ENCODE assay signal across 24 cellular contexts in the genomic region with DNA sequence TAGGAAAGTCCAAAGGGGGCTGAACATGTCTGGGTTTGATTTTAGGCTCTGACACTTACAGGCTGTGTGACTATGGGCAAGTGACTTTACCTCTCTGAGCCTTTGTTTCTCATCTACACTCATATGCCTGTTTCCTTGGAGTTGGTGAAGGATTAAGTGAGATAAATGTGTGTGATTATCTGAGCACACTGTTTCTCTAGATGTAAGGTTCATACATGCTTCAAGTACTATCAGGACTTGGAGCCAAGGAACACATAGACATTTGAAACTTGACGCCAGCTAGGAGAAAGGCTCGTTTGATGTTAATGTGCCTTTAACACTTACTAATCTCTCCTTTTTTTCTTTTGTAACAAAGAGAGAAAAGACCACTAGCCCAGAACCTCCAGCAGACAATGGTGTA. TPM values are rescaled to one million over a fixed set of nuclear protein-coding genes. Genes with fewer than 3 reads are reported as not detected.
DNase-seq lines count a peak whose midpoint lies in the region; ATAC-seq, FAIRE-seq and TF ChIP-seq lines count a peak whose summit lies in the region.
"Had no signal": no experiment of that assay in that cellular context is flagged by ENCODE, and none has a peak within 500 bp of the region (broad histone marks: within the 10 kb centered on the region; RNA-seq: fewer than 3 reads in every experiment).

No MANE protein-coding gene starts in this region.

- H3K36me3 Mint-ChIP-seq in WTC11 (no peaks in the 10 kb centered on the region), endodermal cell (ENCODE audit: low read depth) (no peaks in the 10 kb centered on the region)
- H3K36me3 Mint-ChIP-seq: CD4-positive, CD25-positive, alpha-beta regulatory T cell had no signal

- peaks cover 74% of the 10 kb centered on the region for H3K4me1 ChIP-seq in BLaER1
- peaks cover 3% of the 10 kb centered on the region for H3K4me1 ChIP-seq in endodermal cell (ENCODE audit: control insufficient read depth, insufficient read depth, low read length)

- H3K36me3 ChIP-seq in BLaER1: no peaks in the 10 kb centered on the region
- H3K36me3 ChIP-seq in endodermal cell (ENCODE audit: control insufficient read depth, insufficient read depth, low read length): no peaks in the 10 kb centered on the region
- H3K36me3 ChIP-seq: SJCRH30 had no signal

- 44% methylated on average over 2 of the region's 2 CpGs; no CpG with 5 or more reads in 1 of the 2 experiments for WGBS in endodermal cell (ENCODE audit: insufficient coverage in 1 of 2, insufficient read length in 1 of 2), 2 experiments

- H3K4me1 Mint-ChIP-seq in WTC11 (peaks cover 39% of the 10 kb centered on the region), endodermal cell (peaks cover 20% of the 10 kb centered on the region)

- H3K4me3 Mint-ChIP-seq in WTC11 (no peak overlapping the region), endodermal cell (no peak overlapping the region)
- H3K4me3 Mint-ChIP-seq: T-helper 1 cell treated with Interleukin-12 subunit alpha and Interleukin-12 subunit beta and Interleukin-4 antibody, amounts not matched to agents 30 μg/mL and 1 μg/mL, for 36 hours had no signal

- H3K27me3 ChIP-seq in BLaER1 (no peaks in the 10 kb centered on the region), endodermal cell (ENCODE audit: control insufficient read depth, insufficient read depth, low read length, poor library complexity, severe bottlenecking) (no peaks in the 10 kb centered on the region)
- H3K27me3 ChIP-seq: SJCRH30 had no signal

- H3K4me3 ChIP-seq in BLaER1 (no peak overlapping the region), endodermal cell (ENCODE audit: low read length) (no peak overlapping the region)
- H3K4me3 ChIP-seq: SJCRH30 had no signal

- CTCF ChIA-PET in WTC11 (lab: Charles Lee): interaction anchor here (0.6 kb wide), 1 partner anchor 14 kb away, joined by 3 read pairs; no protein-coding TSS in a partner anchor

- H3K27ac ChIP-seq in BLaER1 (peak overlapping the region; percentile 94), endodermal cell (ENCODE audit: low read depth, low read length) (no peak overlapping the region)
- H3K27ac ChIP-seq: SJCRH30 had no signal

- H3K9me3 Mint-ChIP-seq in WTC11: no peaks in the 10 kb centered on the region
- no peaks in the 10 kb centered on the region for H3K9me3 Mint-ChIP-seq in endodermal cell
- H3K9me3 Mint-ChIP-seq: T-helper 1 cell treated with Interleukin-12 subunit alpha and Interleukin-12 subunit beta and Interleukin-4 antibody, amounts not matched to agents 30 μg/mL and 1 μg/mL, for 36 hours had no signal

- DNase-seq in GM12891 (ENCODE audit: insufficient read length, low spot score): no peak
- DNase-seq in WTC11 (ENCODE audit: low spot score): no peak
- no peak for DNase-seq in endodermal cell
- DNase-seq in NCI-H1694 treated with DMSO at 0.1 percent for 48 hours (lab: John Stamatoyannopoulos, UW): no peak
- DNase-seq in cortex of kidney (lab: John Stamatoyannopoulos, UW): no peak
- DNase-seq: AML-193; CD4-positive, CD25-positive, alpha-beta regulatory T cell; COR-L47; DMS 273 treated with DMSO at 0.1 percent for 48 hours; DND-41; Karpas-422; NCI-H1417 treated with DMSO at 0.1 percent for 48 hours; NCI-H2029 treated with DMSO at 0.1 percent for 48 hours; NCI-H226; NCI-H524; NCI-H82; SJCRH30 had no signal

- no peak for ATAC-seq in WTC11
- ATAC-seq in HG02642 (IDR thresholded peaks at IDR 0.05; ENCODE audit: poor library complexity, unreplicated experiment): no peak
- ATAC-seq: HCT116, Panc1 had no signal

- POLR2A ChIA-PET in WTC11 (lab: Charles Lee): interaction anchor here (0.9 to 1.2 kb wide), 2 partner anchors 9 to 19 kb away, joined by 3 read pairs; no protein-coding TSS in a partner anchor

- no peak for TF ChIP-seq POLR2A in GM12891 (IDR thresholded peaks at IDR 0.05; ENCODE audit: low read depth, low read length)

- H3K9ac ChIP-seq in BLaER1: no peak overlapping the region; the same call in 1 of the 2 replicates
- no peak overlapping the region for H3K9ac ChIP-seq in endodermal cell (ENCODE audit: extremely low read depth, low read length, poor library complexity, severe bottlenecking)

- H3K27ac Mint-ChIP-seq in WTC11 (no peak overlapping the region), endodermal cell (peak overlapping the region; percentile 26)
- H3K27ac Mint-ChIP-seq: CD4-positive, CD25-positive, alpha-beta regulatory T cell; T-helper 1 cell treated with Interleukin-12 subunit alpha and Interleukin-12 subunit beta and Interleukin-4 antibody, amounts not matched to agents 30 μg/mL and 1 μg/mL, for 36 hours had no signal

- H4K20me1 ChIP-seq in BLaER1: no peaks in the 10 kb centered on the region

- no peak for TF ChIP-seq CTCF in WTC11 (IDR thresholded peaks at IDR 0.05)
- no peak for TF ChIP-seq CTCF in endodermal cell (conservative IDR thresholded peaks at IDR 0.05)

- H3K27me3 Mint-ChIP-seq in WTC11 (ENCODE audit: low read depth): peaks cover 40% of the 10 kb centered on the region
- H3K27me3 Mint-ChIP-seq in endodermal cell (ENCODE audit: insufficient read depth): peaks cover 2% of the 10 kb centered on the region
- H3K27me3 Mint-ChIP-seq: CD4-positive, CD25-positive, alpha-beta regulatory T cell had no signal

- no peak overlapping the region for H3K4me2 ChIP-seq in BLaER1

- peak; percentile 16 for FAIRE-seq in GM12891 (lab: Jason Lieb, UNC)

- H3K9me3 ChIP-seq in BLaER1 (no peaks in the 10 kb centered on the region), endodermal cell (ENCODE audit: control insufficient read depth, low read length) (no peaks in the 10 kb centered on the region)
- H3K9me3 ChIP-seq: SJCRH30 had no signal

TF ChIP-seq in GM12891, 5 proteins besides CTCF, POLR2A, EP300 and RAD21:
- no peak for TF ChIP-seq PAX5 (IDR thresholded peaks at IDR 0.05; ENCODE audit: insufficient read depth, low read length, severe bottlenecking)
- TF ChIP-seq SPI1 (IDR thresholded peaks at IDR 0.05; ENCODE audit: low read depth, low read length): no peak
- TF ChIP-seq TAF1 (IDR thresholded peaks at IDR 0.05; ENCODE audit: low read depth, low read length): no peak
- no peak for TF ChIP-seq POLR2AphosphoS5 (IDR thresholded peaks at IDR 0.05; ENCODE audit: low read depth, low read length)
- no peak for TF ChIP-seq POU2F2 (IDR thresholded peaks at IDR 0.05; ENCODE audit: low read depth, low read length)

TF ChIP-seq in WTC11, 78 proteins besides CTCF, POLR2A, EP300 and RAD21:
- TF ChIP-seq GTF2I (CRISPR knock-in tag; conservative IDR thresholded peaks at IDR 0.05): peak; percentile 94
- TF ChIP-seq, protein P1, sequence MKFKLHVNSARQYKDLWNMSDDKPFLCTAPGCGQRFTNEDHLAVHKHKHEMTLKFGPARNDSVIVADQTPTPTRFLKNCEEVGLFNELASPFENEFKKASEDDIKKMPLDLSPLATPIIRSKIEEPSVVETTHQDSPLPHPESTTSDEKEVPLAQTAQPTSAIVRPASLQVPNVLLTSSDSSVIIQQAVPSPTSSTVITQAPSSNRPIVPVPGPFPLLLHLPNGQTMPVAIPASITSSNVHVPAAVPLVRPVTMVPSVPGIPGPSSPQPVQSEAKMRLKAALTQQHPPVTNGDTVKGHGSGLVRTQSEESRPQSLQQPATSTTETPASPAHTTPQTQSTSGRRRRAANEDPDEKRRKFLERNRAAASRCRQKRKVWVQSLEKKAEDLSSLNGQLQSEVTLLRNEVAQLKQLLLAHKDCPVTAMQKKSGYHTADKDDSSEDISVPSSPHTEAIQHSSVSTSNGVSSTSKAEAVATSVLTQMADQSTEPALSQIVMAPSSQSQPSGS (CRISPR knock-in tag; IDR thresholded peaks at IDR 0.05; ENCODE audit: borderline replicate concordance, low read depth): no peak

RNA-seq across cellular contexts. Expression of a gene that starts 9.7 kb away (rescaled TPM):
- not detected for polyA plus RNA-seq in GM12891 (2012; ENCODE audit: low read depth, missing spikeins)
- total RNA-seq in WTC11 (2021) (4.0 to 5.1 TPM (median 4.6 TPM) in 3 replicates), endodermal cell (1 to 10 TPM in 1 of 2 donors, under 1 TPM in 1; 0.33 to 1.7 TPM)
- polyA plus RNA-seq in endodermal cell (2013, experiment 1 of 2): 0.21 TPM
- not detected for polyA plus RNA-seq in endodermal cell (2013, experiment 2 of 2)
- total RNA-seq: CD4-positive, CD25-positive, alpha-beta regulatory T cell; G401; MCF 10A had no signal
- polyA plus RNA-seq: CD4-positive, CD25-positive, alpha-beta regulatory T cell had no signal

RNA-seq across cellular contexts. Expression of a gene that starts 13.6 kb away (rescaled TPM):
- 0.28 TPM for polyA plus RNA-seq in GM12891 (2012; ENCODE audit: low read depth, missing spikeins)
- total RNA-seq in WTC11 (2021) (0.53 to 1.1 TPM (median 0.81 TPM) in 3 replicates), endodermal cell (not detected)
- polyA plus RNA-seq in endodermal cell (2013, experiment 1 of 2): 0.39 TPM
- 0.50 TPM for polyA plus RNA-seq in endodermal cell (2013, experiment 2 of 2)
- total RNA-seq: CD4-positive, CD25-positive, alpha-beta regulatory T cell; G401; MCF 10A had no signal

RNA-seq across cellular contexts. Expression of a gene that starts 18.2 kb away (rescaled TPM):
- polyA plus RNA-seq in GM12891 (2012; ENCODE audit: low read depth, missing spikeins): 13.3 TPM
- total RNA-seq in WTC11 (2021) (57.6 to 84.2 TPM (median 75.0 TPM) in 3 replicates), endodermal cell (10 to 100 TPM; 38.9 to 53.2 TPM)
- polyA plus RNA-seq in endodermal cell (2013, experiment 1 of 2): 22.0 TPM
- polyA plus RNA-seq in endodermal cell (2013, experiment 2 of 2): 19.7 TPM

RNA-seq across cellular contexts. Expression of a gene that starts 49.3 kb away (rescaled TPM):
- 1.2 TPM for polyA plus RNA-seq in GM12891 (2012; ENCODE audit: low read depth, missing spikeins)
- total RNA-seq in WTC11 (2021): 50.7 to 61.6 TPM (median 58.2 TPM) in 3 replicates
- total RNA-seq in endodermal cell: 1 to 10 TPM; 1.2 to 4.4 TPM
- polyA plus RNA-seq in endodermal cell (2013, experiment 1 of 2): 208 TPM
- 156 TPM for polyA plus RNA-seq in endodermal cell (2013, experiment 2 of 2)
